Comparison of ENCODE assay signal across 30 cellular contexts in genomic region chr10:71207578-71207977, GRCh38. TPM values are rescaled to one million over a fixed set of nuclear protein-coding genes. Genes with fewer than 3 reads are reported as not detected.
"Had no signal": no experiment of that assay in that cellular context is flagged by ENCODE, and none has a peak within 500 bp of the region (broad histone marks: within the 10 kb centered on the region; RNA-seq: fewer than 3 reads in every experiment).

No MANE protein-coding gene starts in this region.

- H3K27ac ChIP-seq: neural progenitor cell, neutrophil, pancreas, psoas muscle, skin epidermis, spleen, stomach, thoracic aorta, thyroid gland, tibial nerve, upper lobe of right lung, uterus had no signal

- H3K9ac ChIP-seq: neural progenitor cell had no signal

- H3K4me3 Mint-ChIP-seq: naive B cell; naive thymus-derived CD8-positive, alpha-beta T cell; natural killer cell treated with Interleukin-12 subunit alpha and Interleukin-12 subunit beta and Interleukin-15 and Interleukin-18, amount 100 ng/mL, for 72 hours; nephron progenitor cell; neural progenitor cell; stimulated activated effector memory CD8-positive, alpha-beta T cell treated with anti-CD3 and anti-CD28 coated beads, Interleukin-12 subunit alpha, Interleukin-12 subunit beta, amount 100 ng/mL, for 72 hours; stimulated activated naive B cell treated with anti-CD40 and anti-IgM and Interleukin-4, amounts not matched to agents 10 μg/mL and 1 μg/mL and 100 μg/mL, for 72 hours; stimulated activated naive CD8-positive, alpha-beta T cell treated with anti-CD3 and anti-CD28 coated beads, Interleukin-15, Interleukin-2, amounts not matched to agents 100 ng/mL and 50 ng/mL, for 24 hours had no signal

- H3K36me3 Mint-ChIP-seq: naive B cell; naive thymus-derived CD8-positive, alpha-beta T cell; natural killer cell treated with Interleukin-12 subunit alpha and Interleukin-12 subunit beta and Interleukin-15 and Interleukin-18, amount 100 ng/mL, for 72 hours; neural progenitor cell; stimulated activated effector memory CD8-positive, alpha-beta T cell treated with anti-CD3 and anti-CD28 coated beads, Interleukin-12 subunit alpha, Interleukin-12 subunit beta, amount 100 ng/mL, for 72 hours; stimulated activated naive B cell treated with anti-CD40 and anti-IgM and Interleukin-4, amounts not matched to agents 10 μg/mL and 1 μg/mL and 100 μg/mL, for 72 hours had no signal

- H3K4me2 ChIP-seq: neural progenitor cell, smooth muscle cell had no signal

- H3K27me3 ChIP-seq: pancreas, thyroid gland, uterus had no signal

- FAIRE-seq: pancreas had no signal

- H3K4me1 ChIP-seq: psoas muscle, uterus had no signal

- H3K9me3 Mint-ChIP-seq: naive B cell; naive thymus-derived CD8-positive, alpha-beta T cell; natural killer cell treated with Interleukin-12 subunit alpha and Interleukin-12 subunit beta and Interleukin-15 and Interleukin-18, amount 100 ng/mL, for 72 hours; nephron progenitor cell; neural progenitor cell; stimulated activated effector memory CD8-positive, alpha-beta T cell treated with anti-CD3 and anti-CD28 coated beads, Interleukin-12 subunit alpha, Interleukin-12 subunit beta, amount 100 ng/mL, for 72 hours; stimulated activated naive B cell treated with anti-CD40 and anti-IgM and Interleukin-4, amounts not matched to agents 10 μg/mL and 1 μg/mL and 100 μg/mL, for 72 hours; stimulated activated naive CD8-positive, alpha-beta T cell treated with anti-CD3 and anti-CD28 coated beads, Interleukin-15, Interleukin-2, amounts not matched to agents 100 ng/mL and 50 ng/mL, for 24 hours had no signal

- ATAC-seq: naive thymus-derived CD8-positive, alpha-beta T cell; pancreas; psoas muscle; right cardiac atrium; sciatic nerve; stimulated activated effector memory CD8-positive, alpha-beta T cell treated with anti-CD3 and anti-CD28 coated beads, Interleukin-12 subunit alpha, Interleukin-12 subunit beta, amount 100 ng/mL, for 72 hours; stimulated activated naive B cell treated with anti-CD40 and anti-IgM and Interleukin-4, amounts not matched to agents 10 μg/mL and 1 μg/mL and 100 μg/mL, for 72 hours; upper lobe of right lung had no signal

- H3K9me3 ChIP-seq: neutrophil, pancreas, psoas muscle, spleen, stomach, thoracic aorta, thyroid gland, tibial nerve, upper lobe of right lung, uterus had no signal

- DNase-seq: naive B cell; naive thymus-derived CD8-positive, alpha-beta T cell; nephron progenitor cell; nucleus accumbens; pancreas; psoas muscle; stimulated activated CD4-positive, alpha-beta T cell treated with anti-CD3 and anti-CD28 coated beads, Interleukin-12 subunit alpha, Interleukin-12 subunit beta, amount 100 ng/mL, for 4 hours; stimulated activated CD4-positive, alpha-beta T cell treated with anti-CD3 and anti-CD28 coated beads, Interleukin-1b, Interleukin-23, amount 100 ng/mL, for 48 hours; stimulated activated CD4-positive, alpha-beta T cell treated with anti-CD3 and anti-CD28 coated beads, Interleukin-4, amount 100 ng/mL, for 1 hour; stimulated activated CD4-positive, alpha-beta T cell treated with anti-CD3 and anti-CD28 coated beads, Interleukin-4, amount 100 ng/mL, for 4 hours; stimulated activated naive B cell treated with anti-CD40 and anti-IgM and Interleukin-4, amounts not matched to agents 10 μg/mL and 1 μg/mL and 100 μg/mL, for 72 hours; stimulated activated naive CD4-positive, alpha-beta T cell treated with Interleukin-2 at 50 U/mL for 16 hours; stomach; thyroid gland; trophoblast cell; uterus had no signal

- H2AFZ ChIP-seq: neural progenitor cell had no signal

- H3K4me3 ChIP-seq: neural progenitor cell, pancreas, psoas muscle, skin epidermis, smooth muscle cell, spleen, stomach, thoracic aorta, thyroid gland, tibial nerve, upper lobe of right lung, uterus had no signal

- H3K36me3 ChIP-seq: neural progenitor cell, neutrophil, pancreas, spleen, stomach, thoracic aorta, thyroid gland, tibial nerve, upper lobe of right lung, uterus had no signal

- H3K27ac Mint-ChIP-seq: naive B cell; naive thymus-derived CD8-positive, alpha-beta T cell; natural killer cell treated with Interleukin-12 subunit alpha and Interleukin-12 subunit beta and Interleukin-15 and Interleukin-18, amount 100 ng/mL, for 72 hours; nephron progenitor cell; neural progenitor cell; progenitor cell of endocrine pancreas; stimulated activated effector memory CD8-positive, alpha-beta T cell treated with anti-CD3 and anti-CD28 coated beads, Interleukin-12 subunit alpha, Interleukin-12 subunit beta, amount 100 ng/mL, for 72 hours; stimulated activated naive B cell treated with anti-CD40 and anti-IgM and Interleukin-4, amounts not matched to agents 10 μg/mL and 1 μg/mL and 100 μg/mL, for 72 hours; stimulated activated naive CD8-positive, alpha-beta T cell treated with anti-CD3 and anti-CD28 coated beads, Interleukin-15, Interleukin-2, amounts not matched to agents 100 ng/mL and 50 ng/mL, for 24 hours had no signal

- H3K4me1 Mint-ChIP-seq: stimulated activated effector memory CD8-positive, alpha-beta T cell treated with anti-CD3 and anti-CD28 coated beads, Interleukin-12 subunit alpha, Interleukin-12 subunit beta, amount 100 ng/mL, for 72 hours had no signal

RNA-seq across cellular contexts. Expression of gene UNC5B, which starts 4.8 kb away (rescaled TPM):
- total RNA-seq: naive thymus-derived CD8-positive, alpha-beta T cell had no signal
